10 cellular contexts compared by ENCODE assay signal in the genomic region with DNA sequence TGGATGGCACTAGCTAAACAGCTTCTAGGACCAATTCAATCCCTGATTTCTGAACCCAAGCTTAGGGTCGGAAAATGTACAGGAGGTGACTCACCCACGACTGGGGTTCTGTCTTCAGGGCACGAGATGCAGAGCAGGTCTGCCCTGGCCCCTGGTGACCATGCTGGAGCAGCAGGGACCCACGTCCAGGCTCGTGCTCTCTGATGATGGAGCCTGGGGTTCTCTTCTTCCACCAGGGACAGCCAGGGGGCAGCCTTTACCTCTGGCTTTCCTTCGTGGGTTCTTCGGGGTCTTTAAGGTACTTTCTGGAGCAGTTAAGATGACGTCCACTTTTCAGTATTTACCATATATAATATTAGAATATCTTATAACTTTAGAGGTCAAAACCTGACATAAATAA. TPM values are rescaled to one million over a fixed set of nuclear protein-coding genes. Genes with fewer than 3 reads are reported as not detected.
DNase-seq lines count a peak whose midpoint lies in the region; ATAC-seq and TF ChIP-seq lines count a peak whose summit lies in the region.
"Had no signal": no experiment of that assay in that cellular context is flagged by ENCODE, and none has a peak within 500 bp of the region (broad histone marks: within the 10 kb centered on the region; RNA-seq: fewer than 3 reads in every experiment).

No MANE protein-coding gene starts in this region.

- H3K27ac ChIP-seq in IMR-90 (ENCODE audit: insufficient read depth, low read length): no peak overlapping the region
- H3K27ac ChIP-seq: BLaER1 treated with 17β-estradiol and CSF1 and Interleukin-3, amounts not matched to agents 10 nM and 100 nM had no signal

- H3K9me3 Mint-ChIP-seq in immature natural killer cell: no peaks in the 10 kb centered on the region
- H3K9me3 Mint-ChIP-seq: naive thymus-derived CD8-positive, alpha-beta T cell had no signal

- peaks cover 4% of the 10 kb centered on the region; the same call in 1 of the 2 replicates for H3K9me1 ChIP-seq in IMR-90 (ENCODE audit: insufficient read depth, low read length)

- H3K36me3 ChIP-seq in IMR-90 (ENCODE audit: control insufficient read depth, insufficient read depth, low read length): no peaks in the 10 kb centered on the region
- H3K36me3 ChIP-seq: BLaER1 treated with 17β-estradiol and CSF1 and Interleukin-3, amounts not matched to agents 10 nM and 100 nM had no signal

- no TSS peak for BruUV-seq in IMR-90 (replicated peaks; lab: Mats Ljungman, UMichigan)

- H3K4me2 ChIP-seq in IMR-90 (ENCODE audit: low read depth, low read length): no peak overlapping the region

- no peak overlapping the region for H3K56ac ChIP-seq in IMR-90 (ENCODE audit: extremely low read depth, insufficient read depth, low read length)

- no peak overlapping the region for H2AK5ac ChIP-seq in IMR-90 (ENCODE audit: low read depth, low read length)

- H3K18ac ChIP-seq in IMR-90 (ENCODE audit: low read depth, low read length): no peak overlapping the region

- TF ChIP-seq POLR2A in IMR-90 (IDR thresholded peaks at IDR 0.05; ENCODE audit: low read depth, low read length): no peak

- no peak overlapping the region for H2BK20ac ChIP-seq in IMR-90 (ENCODE audit: low read depth, low read length)

- no peak overlapping the region for H3K4me3 Mint-ChIP-seq in immature natural killer cell

- H3K9ac ChIP-seq in IMR-90 (ENCODE audit: low read depth, low read length): no peak overlapping the region
- H3K9ac ChIP-seq: BLaER1 treated with 17β-estradiol and CSF1 and Interleukin-3, amounts not matched to agents 10 nM and 100 nM had no signal

- peaks cover 43% of the 10 kb centered on the region for H3K27me3 ChIP-seq in IMR-90 (ENCODE audit: control insufficient read depth, insufficient read depth, low read length)

- peak; percentile 24 for DNase-seq in NCI-H1092 treated with DMSO at 0.1 percent for 48 hours (lab: John Stamatoyannopoulos, UW)
- no peak for DNase-seq in NCI-H1092 (lab: John Stamatoyannopoulos, UW)
- no peak for DNase-seq in IMR-90
- peak; percentile 22 for DNase-seq in activated CD8-positive, alpha-beta memory T cell treated with anti-CD3 and anti-CD28 coated beads, Interleukin-2, amount 50 U/mL, for 4 hours
- peak; percentile 22 to 41 (median 30) for DNase-seq in immature natural killer cell
- DNase-seq in globus pallidus (ENCODE audit: low spot score): no peak

- peak; percentile 51 for TF ChIP-seq CTCF in IMR-90 (conservative IDR thresholded peaks at IDR 0.05; ENCODE audit: low read depth, low read length)

- POLR2A ChIA-PET in IMR-90 (lab: Charles Lee; ENCODE audit: unreplicated experiment): no interaction called here

- H2AK9ac ChIP-seq in IMR-90 (replicated peaks; ENCODE audit: low read depth, low read length, poor library complexity): no peak overlapping the region

- in situ Hi-C loops in IMR-90 (cut with MboI; ENCODE audit: low sequenced_read_pairs): no loop called here

- H3K36me3 Mint-ChIP-seq in immature natural killer cell: no peaks in the 10 kb centered on the region
- H3K36me3 Mint-ChIP-seq: naive thymus-derived CD8-positive, alpha-beta T cell had no signal

- H3K9me3 ChIP-seq in IMR-90 (ENCODE audit: control insufficient read depth, insufficient read depth, low read length): no peaks in the 10 kb centered on the region
- H3K9me3 ChIP-seq: BLaER1 treated with 17β-estradiol and CSF1 and Interleukin-3, amounts not matched to agents 10 nM and 100 nM had no signal

- no peak overlapping the region for H2BK120ac ChIP-seq in IMR-90 (ENCODE audit: low read depth, low read length)

- peaks cover 18 to 21% of the 10 kb centered on the region in 2 donors for H3K4me1 Mint-ChIP-seq in immature natural killer cell

- H3K4ac ChIP-seq in IMR-90 (ENCODE audit: low read depth, low read length): no peak overlapping the region

- H3K23ac ChIP-seq in IMR-90 (ENCODE audit: low read depth, low read length): no peak overlapping the region

- H3K4me1 ChIP-seq in IMR-90 (ENCODE audit: control insufficient read depth, insufficient read depth, low read length): no peaks in the 10 kb centered on the region

- TF ChIP-seq RAD21 in IMR-90 (IDR thresholded peaks at IDR 0.05; ENCODE audit: low read length): peak; percentile 43

- H4K5ac ChIP-seq in IMR-90 (ENCODE audit: low read depth, low read length): no peak overlapping the region

- peaks cover 20 to 30% (median 27%) of the 10 kb centered on the region in 3 donors for H3K27me3 Mint-ChIP-seq in immature natural killer cell (ENCODE audit: low read depth in 3 of 3)

- H3K14ac ChIP-seq in IMR-90 (replicated peaks; ENCODE audit: low read depth, low read length): no peak overlapping the region

- H4K91ac ChIP-seq in IMR-90 (ENCODE audit: insufficient read depth, low read depth, low read length): no peak overlapping the region

- no peak overlapping the region for H2BK5ac ChIP-seq in IMR-90 (ENCODE audit: low read depth, low read length, poor library complexity, severe bottlenecking)

- dilution Hi-C loops in IMR-90 (cut with HindIII; ENCODE audit: low sequenced_read_pairs, unreplicated experiment): no loop called here

- ATAC-seq in IMR-90 (ENCODE audit: low read depth) (no peak), GM21390 (IDR thresholded peaks at IDR 0.05; ENCODE audit: unreplicated experiment) (no peak), HG02884 (IDR thresholded peaks at IDR 0.05; ENCODE audit: unreplicated experiment) (no peak)
- ATAC-seq: naive thymus-derived CD8-positive, alpha-beta T cell had no signal

- no peak overlapping the region for H2BK15ac ChIP-seq in IMR-90 (ENCODE audit: low read depth, low read length)

- intact Hi-C loops in IMR-90 (cut with micrococcal nuclease): loop anchor here (1.0 to 10.0 kb wide), 4 partner anchors 93 to 493 kb away; no protein-coding TSS in a partner anchor

- no peak overlapping the region for H3K27ac Mint-ChIP-seq in immature natural killer cell

- H2AFZ ChIP-seq in IMR-90 (replicated peaks; ENCODE audit: low read length, poor library complexity): peak overlapping the region; percentile 28

- no peak overlapping the region for H3K4me3 ChIP-seq in IMR-90 (ENCODE audit: insufficient read depth, low read depth, low read length)

- no CpG with 5 or more reads among the region's 8 CpGs for WGBS in IMR-90 (ENCODE audit: extremely low coverage in 2 of 2, insufficient read length in 1 of 2), 2 experiments

- H3K79me1 ChIP-seq in IMR-90 (ENCODE audit: low read depth in 1 of 2, low read length in 2 of 2): no peaks in the 10 kb centered on the region

- H4K20me1 ChIP-seq in IMR-90 (ENCODE audit: insufficient read depth, low read length): no peaks in the 10 kb centered on the region

- H4K8ac ChIP-seq in IMR-90 (ENCODE audit: low read depth in 2 of 2, low read length in 2 of 2): no peak overlapping the region

- CTCF ChIA-PET in IMR-90 (lab: Yijun Ruan, JAX): interaction anchor here (0.6 kb wide), 1 partner anchor 445 kb away, joined by 3 read pairs; no protein-coding TSS in a partner anchor

TF ChIP-seq in IMR-90, 13 proteins besides CTCF, POLR2A, EP300 and RAD21:
- peak; percentile 33 for TF ChIP-seq SMC3 (IDR thresholded peaks at IDR 0.05; ENCODE audit: low read depth, low read length)
- no peak for TF ChIP-seq RFX5 (IDR thresholded peaks at IDR 0.05; ENCODE audit: low read depth, low read length)

RNA-seq across cellular contexts. Expression of a gene that starts 2.1 kb away (rescaled TPM):
- not detected in 2 replicates for total RNA-seq in IMR-90 (2012; rRNA removed)
- 0.13 TPM in 1 of 2 replicates, not detected in the other for polyA plus RNA-seq in IMR-90 (2012; rRNA removed)
- polyA plus RNA-seq in IMR-90 (2012; cell fraction: cytosol; rRNA removed): not detected in 2 replicates
- polyA plus RNA-seq in IMR-90 (2012; cell fraction: nucleus; rRNA removed; ENCODE audit: low replicate concordance): 0.08 and 0.10 TPM in 2 replicates
- not detected for polyA plus RNA-seq in immature natural killer cell
- total RNA-seq: naive thymus-derived CD8-positive, alpha-beta T cell had no signal
- polyA plus RNA-seq: naive thymus-derived CD8-positive, alpha-beta T cell had no signal

RNA-seq across cellular contexts. Expression of a gene that starts 5.4 kb away (rescaled TPM):
- 6.5 and 11.1 TPM in 2 replicates for total RNA-seq in IMR-90 (2012; rRNA removed)
- polyA plus RNA-seq in IMR-90 (2012; rRNA removed): 9.5 and 12.0 TPM in 2 replicates
- 1.6 and 6.6 TPM in 2 replicates for polyA plus RNA-seq in IMR-90 (2012; cell fraction: cytosol; rRNA removed)
- 1.3 and 5.3 TPM in 2 replicates for polyA plus RNA-seq in IMR-90 (2012; cell fraction: nucleus; rRNA removed; ENCODE audit: low replicate concordance)
- 1 to 10 TPM; 1.5 to 6.8 (median 6.5) TPM for polyA plus RNA-seq in immature natural killer cell

RNA-seq across cellular contexts. Expression of a gene that starts 57.3 kb away (rescaled TPM):
- 55.0 and 67.8 TPM in 2 replicates for total RNA-seq in IMR-90 (2012; rRNA removed)
- polyA plus RNA-seq in IMR-90 (2012; rRNA removed) (11.3 and 13.1 TPM in 2 replicates), immature natural killer cell (10 to 100 TPM; 22.9 to 55.9 (median 27.6) TPM)
- polyA plus RNA-seq in IMR-90 (2012; cell fraction: cytosol; rRNA removed): 4.8 and 5.0 TPM in 2 replicates
- 11.3 and 26.6 TPM in 2 replicates for polyA plus RNA-seq in IMR-90 (2012; cell fraction: nucleus; rRNA removed; ENCODE audit: low replicate concordance)

Comparison
In these comparisons a context has a peak if more than half of its experiments do, and no peak if none do; other contexts are left out.
1. DNase-seq: peak in NCI-H1092 treated with DMSO at 0.1 percent for 48 hours (single experiment), activated CD8-positive, alpha-beta memory T cell treated with anti-CD3 and anti-CD28 coated beads, Interleukin-2, amount 50 U/mL, for 4 hours (single experiment) and immature natural killer cell (3 of 3); none in NCI-H1092 (single experiment), IMR-90 (single experiment) and globus pallidus (single experiment).